ENCODE assay signal across 1 cellular context in the genomic region with DNA sequence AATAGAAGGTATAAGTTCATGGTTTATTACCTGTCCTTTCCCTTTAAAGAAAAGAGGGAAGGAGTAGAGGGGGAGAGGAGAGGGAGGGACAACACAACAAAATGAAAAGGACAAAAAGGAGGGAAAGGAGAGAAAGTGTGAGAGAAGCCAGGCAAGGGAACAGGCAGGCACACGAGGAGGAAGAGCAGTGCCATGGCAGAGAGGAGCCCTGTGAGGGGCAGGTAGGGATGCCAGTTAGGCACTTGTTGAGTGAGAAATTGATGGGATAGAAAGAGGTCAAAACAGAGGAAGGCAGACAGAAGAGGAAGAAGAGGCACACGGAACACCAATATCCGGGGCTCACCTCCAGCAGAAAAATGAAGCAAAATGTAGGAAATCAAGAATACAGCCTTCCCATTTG.
A peak's percentile ranks its signal among the peaks of the same experiment; 100 is the strongest.
TF ChIP-seq lines count a peak whose summit lies in the region.

No MANE protein-coding gene starts in this region.

TF ChIP-seq in K562, 482 proteins besides CTCF, POLR2A, EP300 and RAD21 (continued from another document and continues in another):
- peak in 1 of 2 experiments; percentile 27; a peak in 1 of 4 replicates for TF ChIP-seq TEAD1 (CRISPR knock-in tag; IDR thresholded peaks at IDR 0.05)
- no peak for TF ChIP-seq HNRNPLL (IDR thresholded peaks at IDR 0.05; ENCODE audit: low read depth, low read length, poor library complexity, severe bottlenecking)
- TF ChIP-seq, protein P1, sequence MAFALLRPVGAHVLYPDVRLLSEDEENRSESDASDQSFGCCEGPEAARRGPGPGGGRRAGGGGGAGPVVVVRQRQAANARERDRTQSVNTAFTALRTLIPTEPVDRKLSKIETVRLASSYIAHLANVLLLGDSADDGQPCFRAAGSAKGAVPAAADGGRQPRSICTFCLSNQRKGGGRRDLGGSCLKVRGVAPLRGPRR (CRISPR knock-in tag; IDR thresholded peaks at IDR 0.05) = 0 out of 2 replicates have a peak, but pooled peaks have one; percentile 41
- TF ChIP-seq CHD2 (IDR thresholded peaks at IDR 0.05; ENCODE audit: low read depth, low read length) = no peak
- TF ChIP-seq, protein P2, sequence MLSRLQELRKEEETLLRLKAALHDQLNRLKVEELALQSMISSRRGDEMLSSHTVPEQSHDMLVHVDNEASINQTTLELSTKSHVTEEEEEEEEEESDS (CRISPR knock-in tag; IDR thresholded peaks at IDR 0.05) = no peak
- TF ChIP-seq ZNF695 (CRISPR knock-in tag; IDR thresholded peaks at IDR 0.05) = no peak
- no peak for TF ChIP-seq CREM (IDR thresholded peaks at IDR 0.05; ENCODE audit: low read depth)
- TF ChIP-seq, protein P3, sequence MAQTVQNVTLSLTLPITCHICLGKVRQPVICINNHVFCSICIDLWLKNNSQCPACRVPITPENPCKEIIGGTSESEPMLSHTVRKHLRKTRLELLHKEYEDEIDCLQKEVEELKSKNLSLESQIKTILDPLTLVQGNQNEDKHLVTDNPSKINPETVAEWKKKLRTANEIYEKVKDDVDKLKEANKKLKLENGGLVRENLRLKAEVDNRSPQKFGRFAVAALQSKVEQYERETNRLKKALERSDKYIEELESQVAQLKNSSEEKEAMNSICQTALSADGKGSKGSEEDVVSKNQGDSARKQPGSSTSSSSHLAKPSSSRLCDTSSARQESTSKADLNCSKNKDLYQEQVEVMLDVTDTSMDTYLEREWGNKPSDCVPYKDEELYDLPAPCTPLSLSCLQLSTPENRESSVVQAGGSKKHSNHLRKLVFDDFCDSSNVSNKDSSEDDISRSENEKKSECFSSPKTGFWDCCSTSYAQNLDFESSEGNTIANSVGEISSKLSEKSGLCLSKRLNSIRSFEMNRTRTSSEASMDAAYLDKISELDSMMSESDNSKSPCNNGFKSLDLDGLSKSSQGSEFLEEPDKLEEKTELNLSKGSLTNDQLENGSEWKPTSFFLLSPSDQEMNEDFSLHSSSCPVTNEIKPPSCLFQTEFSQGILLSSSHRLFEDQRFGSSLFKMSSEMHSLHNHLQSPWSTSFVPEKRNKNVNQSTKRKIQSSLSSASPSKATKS (CRISPR knock-in tag; IDR thresholded peaks at IDR 0.05) = 0 out of 2 replicates have a peak, but pooled peaks have one; percentile 20
- TF ChIP-seq, protein P4, sequence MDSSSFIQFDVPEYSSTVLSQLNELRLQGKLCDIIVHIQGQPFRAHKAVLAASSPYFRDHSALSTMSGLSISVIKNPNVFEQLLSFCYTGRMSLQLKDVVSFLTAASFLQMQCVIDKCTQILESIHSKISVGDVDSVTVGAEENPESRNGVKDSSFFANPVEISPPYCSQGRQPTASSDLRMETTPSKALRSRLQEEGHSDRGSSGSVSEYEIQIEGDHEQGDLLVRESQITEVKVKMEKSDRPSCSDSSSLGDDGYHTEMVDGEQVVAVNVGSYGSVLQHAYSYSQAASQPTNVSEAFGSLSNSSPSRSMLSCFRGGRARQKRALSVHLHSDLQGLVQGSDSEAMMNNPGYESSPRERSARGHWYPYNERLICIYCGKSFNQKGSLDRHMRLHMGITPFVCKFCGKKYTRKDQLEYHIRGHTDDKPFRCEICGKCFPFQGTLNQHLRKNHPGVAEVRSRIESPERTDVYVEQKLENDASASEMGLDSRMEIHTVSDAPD (CRISPR knock-in tag; IDR thresholded peaks at IDR 0.05) = peak; percentile 34; the same call in 1 of the 2 replicates
- peak; percentile 79 for TF ChIP-seq MECOM (CRISPR knock-in tag; IDR thresholded peaks at IDR 0.05)
- TF ChIP-seq ZBTB8A (IDR thresholded peaks at IDR 0.05; ENCODE audit: partially characterized antibody) = no peak
- TF ChIP-seq ZNF239 (CRISPR knock-in tag; IDR thresholded peaks at IDR 0.05) = no peak
- TF ChIP-seq, protein P5, sequence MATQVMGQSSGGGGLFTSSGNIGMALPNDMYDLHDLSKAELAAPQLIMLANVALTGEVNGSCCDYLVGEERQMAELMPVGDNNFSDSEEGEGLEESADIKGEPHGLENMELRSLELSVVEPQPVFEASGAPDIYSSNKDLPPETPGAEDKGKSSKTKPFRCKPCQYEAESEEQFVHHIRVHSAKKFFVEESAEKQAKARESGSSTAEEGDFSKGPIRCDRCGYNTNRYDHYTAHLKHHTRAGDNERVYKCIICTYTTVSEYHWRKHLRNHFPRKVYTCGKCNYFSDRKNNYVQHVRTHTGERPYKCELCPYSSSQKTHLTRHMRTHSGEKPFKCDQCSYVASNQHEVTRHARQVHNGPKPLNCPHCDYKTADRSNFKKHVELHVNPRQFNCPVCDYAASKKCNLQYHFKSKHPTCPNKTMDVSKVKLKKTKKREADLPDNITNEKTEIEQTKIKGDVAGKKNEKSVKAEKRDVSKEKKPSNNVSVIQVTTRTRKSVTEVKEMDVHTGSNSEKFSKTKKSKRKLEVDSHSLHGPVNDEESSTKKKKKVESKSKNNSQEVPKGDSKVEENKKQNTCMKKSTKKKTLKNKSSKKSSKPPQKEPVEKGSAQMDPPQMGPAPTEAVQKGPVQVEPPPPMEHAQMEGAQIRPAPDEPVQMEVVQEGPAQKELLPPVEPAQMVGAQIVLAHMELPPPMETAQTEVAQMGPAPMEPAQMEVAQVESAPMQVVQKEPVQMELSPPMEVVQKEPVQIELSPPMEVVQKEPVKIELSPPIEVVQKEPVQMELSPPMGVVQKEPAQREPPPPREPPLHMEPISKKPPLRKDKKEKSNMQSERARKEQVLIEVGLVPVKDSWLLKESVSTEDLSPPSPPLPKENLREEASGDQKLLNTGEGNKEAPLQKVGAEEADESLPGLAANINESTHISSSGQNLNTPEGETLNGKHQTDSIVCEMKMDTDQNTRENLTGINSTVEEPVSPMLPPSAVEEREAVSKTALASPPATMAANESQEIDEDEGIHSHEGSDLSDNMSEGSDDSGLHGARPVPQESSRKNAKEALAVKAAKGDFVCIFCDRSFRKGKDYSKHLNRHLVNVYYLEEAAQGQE (CRISPR knock-in tag; IDR thresholded peaks at IDR 0.05; ENCODE audit: low read depth) = peak; percentile 48; the same call in 1 of the 2 replicates
- peak; percentile 88 for TF ChIP-seq DMBX1 (CRISPR knock-in tag; IDR thresholded peaks at IDR 0.05; ENCODE audit: borderline replicate concordance)
- TF ChIP-seq, protein P6, sequence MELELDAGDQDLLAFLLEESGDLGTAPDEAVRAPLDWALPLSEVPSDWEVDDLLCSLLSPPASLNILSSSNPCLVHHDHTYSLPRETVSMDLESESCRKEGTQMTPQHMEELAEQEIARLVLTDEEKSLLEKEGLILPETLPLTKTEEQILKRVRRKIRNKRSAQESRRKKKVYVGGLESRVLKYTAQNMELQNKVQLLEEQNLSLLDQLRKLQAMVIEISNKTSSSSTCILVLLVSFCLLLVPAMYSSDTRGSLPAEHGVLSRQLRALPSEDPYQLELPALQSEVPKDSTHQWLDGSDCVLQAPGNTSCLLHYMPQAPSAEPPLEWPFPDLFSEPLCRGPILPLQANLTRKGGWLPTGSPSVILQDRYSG (tag; conservative IDR thresholded peaks at IDR 0.05; ENCODE audit: low read depth) = 0 out of 2 replicates have a peak, but pooled peaks have one; percentile 19
- TF ChIP-seq BCL6 (CRISPR knock-in tag; IDR thresholded peaks at IDR 0.05) = no peak
- TF ChIP-seq PHF21A (IDR thresholded peaks at IDR 0.05; ENCODE audit: borderline replicate concordance, low read depth) = no peak
- TF ChIP-seq L3MBTL2 (IDR thresholded peaks at IDR 0.05) = peak; percentile 94
- TF ChIP-seq HIVEP1 (CRISPR knock-in tag; IDR thresholded peaks at IDR 0.05) = peak; percentile 57; the same call in 1 of the 2 replicates
- no peak for TF ChIP-seq TCF7L2 (IDR thresholded peaks at IDR 0.05; ENCODE audit: low read depth, low read length)
- 0 out of 2 replicates have a peak, but pooled peaks have one; percentile 7 for TF ChIP-seq ZNF445 (CRISPR knock-in tag; IDR thresholded peaks at IDR 0.05; ENCODE audit: low read depth)
- no peak for TF ChIP-seq NFE2L1 (tag; IDR thresholded peaks at IDR 0.05; ENCODE audit: borderline replicate concordance, low read depth)
- no peak for TF ChIP-seq MEIS2 (IDR thresholded peaks at IDR 0.05; ENCODE audit: partially characterized antibody)
- TF ChIP-seq NR2C1 (IDR thresholded peaks at IDR 0.05) = no peak
- TF ChIP-seq NR2C1 (tag; IDR thresholded peaks at IDR 0.05) = 0 out of 2 replicates have a peak, but pooled peaks have one; percentile 42
- TF ChIP-seq HLTF (IDR thresholded peaks at IDR 0.05) = no peak
- TF ChIP-seq HDAC6 (IDR thresholded peaks at IDR 0.05; ENCODE audit: low read depth, low read length) = no peak
- TF ChIP-seq, protein P7, sequence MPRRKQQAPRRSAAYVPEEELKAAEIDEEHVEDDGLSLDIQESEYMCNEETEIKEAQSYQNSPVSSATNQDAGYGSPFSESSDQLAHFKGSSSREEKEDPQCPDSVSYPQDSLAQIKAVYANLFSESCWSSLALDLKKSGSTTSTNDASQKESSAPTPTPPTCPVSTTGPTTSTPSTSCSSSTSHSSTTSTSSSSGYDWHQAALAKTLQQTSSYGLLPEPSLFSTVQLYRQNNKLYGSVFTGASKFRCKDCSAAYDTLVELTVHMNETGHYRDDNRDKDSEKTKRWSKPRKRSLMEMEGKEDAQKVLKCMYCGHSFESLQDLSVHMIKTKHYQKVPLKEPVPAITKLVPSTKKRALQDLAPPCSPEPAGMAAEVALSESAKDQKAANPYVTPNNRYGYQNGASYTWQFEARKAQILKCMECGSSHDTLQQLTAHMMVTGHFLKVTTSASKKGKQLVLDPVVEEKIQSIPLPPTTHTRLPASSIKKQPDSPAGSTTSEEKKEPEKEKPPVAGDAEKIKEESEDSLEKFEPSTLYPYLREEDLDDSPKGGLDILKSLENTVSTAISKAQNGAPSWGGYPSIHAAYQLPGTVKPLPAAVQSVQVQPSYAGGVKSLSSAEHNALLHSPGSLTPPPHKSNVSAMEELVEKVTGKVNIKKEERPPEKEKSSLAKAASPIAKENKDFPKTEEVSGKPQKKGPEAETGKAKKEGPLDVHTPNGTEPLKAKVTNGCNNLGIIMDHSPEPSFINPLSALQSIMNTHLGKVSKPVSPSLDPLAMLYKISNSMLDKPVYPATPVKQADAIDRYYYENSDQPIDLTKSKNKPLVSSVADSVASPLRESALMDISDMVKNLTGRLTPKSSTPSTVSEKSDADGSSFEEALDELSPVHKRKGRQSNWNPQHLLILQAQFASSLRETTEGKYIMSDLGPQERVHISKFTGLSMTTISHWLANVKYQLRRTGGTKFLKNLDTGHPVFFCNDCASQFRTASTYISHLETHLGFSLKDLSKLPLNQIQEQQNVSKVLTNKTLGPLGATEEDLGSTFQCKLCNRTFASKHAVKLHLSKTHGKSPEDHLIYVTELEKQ (CRISPR knock-in tag; IDR thresholded peaks at IDR 0.05) = peak; percentile 71; the same call in 1 of the 2 replicates
- TF ChIP-seq, protein P8, sequence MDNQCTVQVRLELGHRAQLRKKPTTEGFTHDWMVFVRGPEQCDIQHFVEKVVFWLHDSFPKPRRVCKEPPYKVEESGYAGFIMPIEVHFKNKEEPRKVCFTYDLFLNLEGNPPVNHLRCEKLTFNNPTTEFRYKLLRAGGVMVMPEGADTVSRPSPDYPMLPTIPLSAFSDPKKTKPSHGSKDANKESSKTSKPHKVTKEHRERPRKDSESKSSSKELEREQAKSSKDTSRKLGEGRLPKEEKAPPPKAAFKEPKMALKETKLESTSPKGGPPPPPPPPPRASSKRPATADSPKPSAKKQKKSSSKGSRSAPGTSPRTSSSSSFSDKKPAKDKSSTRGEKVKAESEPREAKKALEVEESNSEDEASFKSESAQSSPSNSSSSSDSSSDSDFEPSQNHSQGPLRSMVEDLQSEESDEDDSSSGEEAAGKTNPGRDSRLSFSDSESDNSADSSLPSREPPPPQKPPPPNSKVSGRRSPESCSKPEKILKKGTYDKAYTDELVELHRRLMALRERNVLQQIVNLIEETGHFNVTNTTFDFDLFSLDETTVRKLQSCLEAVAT (IDR thresholded peaks at IDR 0.05) = no peak
- TF ChIP-seq MYC (IDR thresholded peaks at IDR 0.05; ENCODE audit: low read depth, low read length) = no peak
- TF ChIP-seq MYC (CRISPR knock-in tag; IDR thresholded peaks at IDR 0.05; ENCODE audit: borderline replicate concordance, low read depth) = peak; percentile 60; the same call in 1 of the 2 replicates
- no peak for TF ChIP-seq NCOA6 (IDR thresholded peaks at IDR 0.05)
- 0 out of 4 replicates have a peak, but pooled peaks of 1 of the 2 experiments have one; percentile 24 for TF ChIP-seq TRIM24 (IDR thresholded peaks at IDR 0.05)
- no peak for TF ChIP-seq TEAD2 (tag; IDR thresholded peaks at IDR 0.05)
- TF ChIP-seq ARHGAP35 (IDR thresholded peaks at IDR 0.05; ENCODE audit: partially characterized antibody) = no peak
- TF ChIP-seq CSDE1 (IDR thresholded peaks at IDR 0.05) = no peak
- TF ChIP-seq ILK (tag; IDR thresholded peaks at IDR 0.05; ENCODE audit: borderline replicate concordance, low read depth) = peak; percentile 52; the same call in 1 of the 2 replicates
- no peak for TF ChIP-seq ZNF24 (IDR thresholded peaks at IDR 0.05)
- no peak for TF ChIP-seq SMAD2 (IDR thresholded peaks at IDR 0.05; ENCODE audit: low read depth, low read length)
- no peak for TF ChIP-seq DDX20 (tag; IDR thresholded peaks at IDR 0.05; ENCODE audit: low read depth)
- peak in 1 of 2 experiments; percentile 63; a peak in 1 of 4 replicates for TF ChIP-seq HDAC1 (IDR thresholded peaks at IDR 0.05)
- TF ChIP-seq SRSF7 (optimal IDR thresholded peaks at IDR 0.05; ENCODE audit: low read depth, low read length) = no peak
- TF ChIP-seq, protein P9, sequence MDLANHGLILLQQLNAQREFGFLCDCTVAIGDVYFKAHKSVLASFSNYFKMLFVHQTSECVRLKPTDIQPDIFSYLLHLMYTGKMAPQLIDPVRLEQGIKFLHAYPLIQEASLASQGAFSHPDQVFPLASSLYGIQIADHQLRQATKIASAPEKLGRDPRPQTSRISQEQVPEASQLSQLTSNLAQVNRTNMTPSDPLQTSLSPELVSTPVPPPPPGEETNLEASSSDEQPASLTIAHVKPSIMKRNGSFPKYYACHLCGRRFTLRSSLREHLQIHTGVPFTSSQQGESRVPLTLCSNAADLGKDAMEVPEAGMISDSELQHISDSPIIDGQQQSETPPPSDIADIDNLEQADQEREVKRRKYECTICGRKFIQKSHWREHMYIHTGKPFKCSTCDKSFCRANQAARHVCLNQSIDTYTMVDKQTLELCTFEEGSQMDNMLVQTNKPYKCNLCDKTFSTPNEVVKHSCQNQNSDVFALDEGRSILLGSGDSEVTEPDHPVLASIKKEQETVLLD (IDR thresholded peaks at IDR 0.05) = no peak
- peak; percentile 73 for TF ChIP-seq ZNF263 (CRISPR knock-in tag; IDR thresholded peaks at IDR 0.05; ENCODE audit: borderline replicate concordance)
- TF ChIP-seq TAF7 (tag; IDR thresholded peaks at IDR 0.05) = peak; percentile 58; the same call in 1 of the 2 replicates
- TF ChIP-seq TARDBP (IDR thresholded peaks at IDR 0.05) = no peak
- TF ChIP-seq ZSCAN32 (CRISPR knock-in tag; IDR thresholded peaks at IDR 0.05) = no peak
- no peak for TF ChIP-seq PPARD (CRISPR knock-in tag; IDR thresholded peaks at IDR 0.05)
- TF ChIP-seq, protein P10, sequence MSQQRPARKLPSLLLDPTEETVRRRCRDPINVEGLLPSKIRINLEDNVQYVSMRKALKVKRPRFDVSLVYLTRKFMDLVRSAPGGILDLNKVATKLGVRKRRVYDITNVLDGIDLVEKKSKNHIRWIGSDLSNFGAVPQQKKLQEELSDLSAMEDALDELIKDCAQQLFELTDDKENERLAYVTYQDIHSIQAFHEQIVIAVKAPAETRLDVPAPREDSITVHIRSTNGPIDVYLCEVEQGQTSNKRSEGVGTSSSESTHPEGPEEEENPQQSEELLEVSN (IDR thresholded peaks at IDR 0.05; ENCODE audit: borderline replicate concordance in 1 of 2, extremely low read depth in 1 of 2, insufficient read depth in 1 of 2, insufficient read length in 1 of 2, low read depth in 1 of 2, low read length in 1 of 2, poor library complexity in 1 of 2, severe bottlenecking in 1 of 2) = peak; percentile 76 to 77
- TF ChIP-seq KAT7 (CRISPR knock-in tag; IDR thresholded peaks at IDR 0.05; ENCODE audit: borderline replicate concordance) = no peak
